Comparison of ENCODE assay signal across 22 cellular contexts in the genomic region with DNA sequence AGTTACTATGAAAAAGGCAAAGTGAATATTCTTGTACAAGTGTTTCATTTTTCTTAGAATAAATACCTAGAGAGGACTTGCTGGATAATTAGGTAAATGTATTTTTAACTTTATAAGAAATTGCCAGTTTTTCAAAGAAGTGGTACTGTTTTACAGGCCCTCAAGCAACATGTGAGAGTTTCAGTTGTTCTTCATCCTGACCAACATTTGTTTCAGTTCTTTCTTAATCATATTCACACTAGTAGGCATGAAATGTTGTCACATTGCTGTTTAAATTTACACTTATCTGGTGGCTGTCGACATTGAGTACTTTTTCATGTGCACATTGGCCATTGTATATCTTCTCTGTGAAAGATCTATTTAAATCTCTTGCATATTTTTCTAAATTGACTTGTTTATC.
A peak's percentile ranks its signal among the peaks of the same experiment; 100 is the strongest.
DNase-seq lines count a peak whose midpoint lies in the region; ATAC-seq, FAIRE-seq and TF ChIP-seq lines count a peak whose summit lies in the region.
"Had no signal": no experiment of that assay in that cellular context is flagged by ENCODE, and none has a peak within 500 bp of the region (broad histone marks: within the 10 kb centered on the region; RNA-seq: fewer than 3 reads in every experiment).

No MANE protein-coding gene starts in this region.

- H3K4me2 ChIP-seq in KMS-11 (peak overlapping the region; percentile 3; the same call in 1 of the 2 replicates), GM12878 (ENCODE audit: control insufficient read depth, insufficient read depth) (no peak overlapping the region)
- H3K4me2 ChIP-seq: A549, GM23338 had no signal

- intact Hi-C loops in GM12878 (cut with micrococcal nuclease; ENCODE audit: unreplicated experiment) (no loop called here), vagina (cut with DNase I) (no loop called here)

- H3K4me3 ChIP-seq in KMS-11 (IDR thresholded peaks at IDR 0.05; ENCODE audit: insufficient read depth, low read depth, low read length) (no peak overlapping the region), GM12878 (no peak overlapping the region), vagina (no peak overlapping the region)
- H3K4me3 ChIP-seq: A549, GM23338, HAP-1 had no signal

- H3K27me3 ChIP-seq in KMS-11 (ENCODE audit: insufficient read depth, low read depth) = no peaks in the 10 kb centered on the region
- H3K27me3 ChIP-seq in GM12878 (replicated peaks in 1 of 2; ENCODE audit: control insufficient read depth in 2 of 2, insufficient read depth in 2 of 2, low read length in 1 of 2) = no peaks in the 10 kb centered on the region
- H3K27me3 ChIP-seq in vagina = no peaks in the 10 kb centered on the region

- no peak overlapping the region for H3K9ac ChIP-seq in KMS-11
- H3K9ac ChIP-seq in GM12878 (ENCODE audit: control insufficient read depth, insufficient read depth, low read length) = no peak overlapping the region

- peaks cover 11% of the 10 kb centered on the region for H3K4me1 Mint-ChIP-seq in stimulated activated naive CD8-positive, alpha-beta T cell treated with anti-CD3 and anti-CD28 coated beads, Interleukin-15, amount 100 ng/mL, for 72 hours
- H3K4me1 Mint-ChIP-seq: B cell, CD14-positive monocyte, GM23338 had no signal

- 0% methylated on average over 1 of the region's 1 CpG for WGBS in GM12878 (ENCODE audit: insufficient coverage, insufficient replicate concordance, low lambda C conversion rate, missing lambda C conversion rate)

- H3K27ac ChIP-seq in KMS-11 (no peak overlapping the region), GM12878 (ENCODE audit: control insufficient read depth, insufficient read depth) (no peak overlapping the region), vagina (no peak overlapping the region)
- H3K27ac ChIP-seq: A549 had no signal

- peaks cover 28% of the 10 kb centered on the region for H3K27me3 Mint-ChIP-seq in stimulated activated naive CD8-positive, alpha-beta T cell treated with anti-CD3 and anti-CD28 coated beads, Interleukin-15, amount 100 ng/mL, for 72 hours

- H4K20me1 ChIP-seq in KMS-11 (ENCODE audit: insufficient read depth) = no peaks in the 10 kb centered on the region
- no peaks in the 10 kb centered on the region for H4K20me1 ChIP-seq in GM12878 (ENCODE audit: control insufficient read depth, insufficient read depth)

- 0 out of 4 replicates have a peak, but pooled peaks of 1 of the 2 experiments have one; percentile 22 for TF ChIP-seq EP300 in GM12878 (IDR thresholded peaks at IDR 0.05; ENCODE audit: borderline replicate concordance in 1 of 2, control insufficient read depth in 1 of 2, low read depth in 2 of 2, low read length in 2 of 2)

- RAD21 ChIA-PET in GM12878 (lab: Charles Lee; ENCODE audit: unreplicated experiment) = no interaction called here

- peak; percentile 80 for ATAC-seq in stimulated activated naive CD8-positive, alpha-beta T cell treated with anti-CD3 and anti-CD28 coated beads, Interleukin-15, amount 100 ng/mL, for 72 hours
- no peak for ATAC-seq in stimulated activated naive CD8-positive, alpha-beta T cell treated with anti-CD3 and anti-CD28 coated beads, Interleukin-15, Interleukin-2, amounts not matched to agents 100 U/mL and 50 U/mL, for 24 hours
- ATAC-seq in GM12878 = peak; percentile 57
- no peak for ATAC-seq in GM18868 (IDR thresholded peaks at IDR 0.05; ENCODE audit: unreplicated experiment)
- no peak for ATAC-seq in HG02884 (IDR thresholded peaks at IDR 0.05; ENCODE audit: unreplicated experiment)
- ATAC-seq: A549, GM23338 had no signal

- DNase-seq in stimulated activated naive CD8-positive, alpha-beta T cell treated with anti-CD3 and anti-CD28 coated beads, Interleukin-15, amount 100 ng/mL, for 72 hours = no peak
- no peak for DNase-seq in stimulated activated naive CD8-positive, alpha-beta T cell treated with anti-CD3 and anti-CD28 coated beads, Interleukin-15, Interleukin-2, amounts not matched to agents 100 U/mL and 50 U/mL, for 24 hours
- peak; percentile 33 for DNase-seq in GM12878 (ENCODE audit: low read depth, low spot score)
- no peak for DNase-seq in vagina (ENCODE audit: extremely low spot score in 2 of 2)
- DNase-seq: GDM1, KBM-7, NCI-H1417, NCI-H1694 treated with DMSO at 0.1 percent for 48 hours, NCI-H2081 treated with DMSO at 0.1 percent for 48 hours, NCI-H2171 treated with DMSO at 0.1 percent for 48 hours, NCI-H524 treated with DMSO at 0.1 percent for 48 hours, NCI-H82, Right ventricle myocardium superior had no signal

- no TSS peak for BruUV-seq in GM12878 (replicated peaks; lab: Mats Ljungman, UMichigan)

- TF ChIP-seq CTCF in KMS-11 (conservative IDR thresholded peaks at IDR 0.05; ENCODE audit: low read depth, low read length) (no peak), GM12878 (IDR thresholded peaks at IDR 0.05 in 2 of 3, conservative IDR thresholded peaks at IDR 0.05 in 1 of 3; ENCODE audit: control insufficient read depth in 2 of 3, extremely low read depth in 1 of 3, insufficient read depth in 1 of 3, low read depth in 3 of 3, low read length in 3 of 3) (no peak), vagina (IDR thresholded peaks at IDR 0.05) (no peak)

- SMC1A ChIA-PET in GM12878 (lab: Charles Lee; ENCODE audit: uncharacterized antibody, unreplicated experiment) = interaction anchor here (1.5 kb wide), 1 partner anchor 34 kb away, joined by 8 read pairs; no protein-coding TSS in a partner anchor

- POLR2A ChIA-PET in GM12878 (lab: Charles Lee) = no interaction called here

- H3K79me2 ChIP-seq in KMS-11 (ENCODE audit: insufficient read depth, low read depth) = no peaks in the 10 kb centered on the region
- H3K79me2 ChIP-seq in GM12878 (ENCODE audit: control insufficient read depth, insufficient read depth, low read length) = no peaks in the 10 kb centered on the region

- no peak for TF ChIP-seq RAD21 in GM12878 (IDR thresholded peaks at IDR 0.05; ENCODE audit: insufficient read depth, low read depth, low read length)

- in situ Hi-C loops in GM12878 (cut with MboI) = no loop called here

- H3K36me3 ChIP-seq in KMS-11 (ENCODE audit: insufficient read depth) (no peaks in the 10 kb centered on the region), GM12878 (ENCODE audit: control insufficient read depth in 2 of 2, insufficient read depth in 2 of 2, low read length in 1 of 2) (no peaks in the 10 kb centered on the region), vagina (no peaks in the 10 kb centered on the region)
- H3K36me3 ChIP-seq: HAP-1 had no signal

- peak overlapping the region in 1 of 2 donors; percentile 41 for H3K4me3 Mint-ChIP-seq in stimulated activated naive CD8-positive, alpha-beta T cell treated with anti-CD3 and anti-CD28 coated beads, Interleukin-15, amount 100 ng/mL, for 72 hours
- H3K4me3 Mint-ChIP-seq: B cell; CD14-positive monocyte; GM23338; T-helper 1 cell treated with Interleukin-12 subunit alpha and Interleukin-12 subunit beta and Interleukin-4 antibody, amounts not matched to agents 30 μg/mL and 1 μg/mL, for 36 hours had no signal

- H3K9me3 ChIP-seq in GM12878 (replicated peaks; ENCODE audit: control insufficient read depth, insufficient read depth, low read length) = no peaks in the 10 kb centered on the region; the same call in 2 of the 3 replicates
- peaks cover 3% of the 10 kb centered on the region for H3K9me3 ChIP-seq in vagina
- H3K9me3 ChIP-seq: HAP-1 had no signal

- H2AFZ ChIP-seq in KMS-11 (ENCODE audit: low read depth) (no peak overlapping the region), GM12878 (ENCODE audit: control insufficient read depth, low read depth, low read length) (no peak overlapping the region)
- H2AFZ ChIP-seq: GM23338 had no signal

- peaks cover 17 to 25% of the 10 kb centered on the region in 2 donors for H3K9me3 Mint-ChIP-seq in stimulated activated naive CD8-positive, alpha-beta T cell treated with anti-CD3 and anti-CD28 coated beads, Interleukin-15, amount 100 ng/mL, for 72 hours
- H3K9me3 Mint-ChIP-seq: GM23338 had no signal

- CTCF ChIA-PET in GM12878 (lab: Yijun Ruan, JAX) = no interaction called here

- no peak for TF ChIP-seq POLR2A in GM12878 (IDR thresholded peaks at IDR 0.05; ENCODE audit: low read depth, low read length)
- no peak for TF ChIP-seq POLR2A in vagina (IDR thresholded peaks at IDR 0.05)

- peak; percentile 38 for FAIRE-seq in GM12878 (lab: Jason Lieb, UNC)
- FAIRE-seq: A549 had no signal

- peaks cover 18% of the 10 kb centered on the region for H3K4me1 ChIP-seq in KMS-11 (ENCODE audit: low read depth, poor library complexity, severe bottlenecking)
- H3K4me1 ChIP-seq in GM12878 (ENCODE audit: control insufficient read depth, insufficient read depth, low read length) = no peaks in the 10 kb centered on the region
- no peaks in the 10 kb centered on the region for H3K4me1 ChIP-seq in vagina
- H3K4me1 ChIP-seq: A549, HAP-1 had no signal

- no peak overlapping the region for H3K27ac Mint-ChIP-seq in stimulated activated naive CD8-positive, alpha-beta T cell treated with anti-CD3 and anti-CD28 coated beads, Interleukin-15, amount 100 ng/mL, for 72 hours
- H3K27ac Mint-ChIP-seq: B cell; CD14-positive monocyte; GM23338; T-helper 1 cell treated with Interleukin-12 subunit alpha and Interleukin-12 subunit beta and Interleukin-4 antibody, amounts not matched to agents 30 μg/mL and 1 μg/mL, for 36 hours had no signal

TF ChIP-seq in GM12878, 131 proteins besides CTCF, POLR2A, EP300 and RAD21 (continues in another document):
- TF ChIP-seq MXI1 (IDR thresholded peaks at IDR 0.05; ENCODE audit: low read depth, low read length) (peak; percentile 32; the same call in 1 of the 2 replicates), ZNF24 (IDR thresholded peaks at IDR 0.05) (0 out of 2 replicates have a peak, but pooled peaks have one; percentile 25), MTA2 (IDR thresholded peaks at IDR 0.05; ENCODE audit: low read depth) (peak; percentile 47; the same call in 1 of the 2 replicates), SPI1 (IDR thresholded peaks at IDR 0.05; ENCODE audit: borderline replicate concordance, insufficient read depth, low read depth, low read length) (peak; percentile 24; the same call in 1 of the 2 replicates)

Comparison
In these comparisons a context has a peak if more than half of its experiments do, and no peak if none do; other contexts are left out.
1. ATAC-seq: peak in stimulated activated naive CD8-positive, alpha-beta T cell treated with anti-CD3 and anti-CD28 coated beads, Interleukin-15, amount 100 ng/mL, for 72 hours (single experiment) and GM12878 (single experiment); none in stimulated activated naive CD8-positive, alpha-beta T cell treated with anti-CD3 and anti-CD28 coated beads, Interleukin-15, Interleukin-2, amounts not matched to agents 100 U/mL and 50 U/mL, for 24 hours (single experiment), GM18868 (single experiment) and HG02884 (single experiment).